11 cellular contexts compared by ENCODE assay signal in the genomic region with DNA sequence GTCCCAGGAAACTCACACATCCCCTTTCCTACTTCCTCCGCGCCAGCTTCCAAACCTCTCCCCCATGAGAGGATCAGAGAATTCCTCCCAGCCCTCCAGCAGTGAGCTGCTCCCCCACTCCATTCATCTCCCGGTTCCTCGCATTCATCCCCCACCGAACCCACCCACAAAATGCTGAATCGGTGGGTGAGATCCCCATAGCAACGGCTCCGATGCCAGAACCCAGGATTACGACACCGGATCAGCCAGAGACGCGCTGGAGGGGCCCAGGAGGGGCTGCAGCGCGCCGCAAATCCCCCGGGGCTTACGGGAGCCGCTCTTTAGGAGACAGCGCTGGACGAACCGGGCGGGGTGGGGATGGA.
A peak's percentile ranks its signal among the peaks of the same experiment; 100 is the strongest.
DNase-seq lines count a peak whose midpoint lies in the region; ATAC-seq and TF ChIP-seq lines count a peak whose summit lies in the region.
"Had no signal": no experiment of that assay in that cellular context is flagged by ENCODE, and none has a peak within 500 bp of the region (broad histone marks: within the 10 kb centered on the region; RNA-seq: fewer than 3 reads in every experiment).

No MANE protein-coding gene starts in this region.

- H3K27ac Mint-ChIP-seq in natural killer cell: no peak overlapping the region
- no peak overlapping the region for H3K27ac Mint-ChIP-seq in natural killer cell treated with Interleukin-12 subunit alpha and Interleukin-12 subunit beta and Interleukin-15 and Interleukin-18, amount 100 ng/mL, for 72 hours

- H3K27ac ChIP-seq in dorsolateral prefrontal cortex (peak overlapping the region in 14 of 59 donors; percentile 6 to 67 (median 34)), mesodermal cell (ENCODE audit: low read depth, low read length, severe bottlenecking) (no peak overlapping the region), vagina (no peak overlapping the region), body of pancreas (no peak overlapping the region)

- H3K27me3 ChIP-seq in dorsolateral prefrontal cortex (peaks cover 0 to 4% (median 0%) of the 10 kb centered on the region in 45 donors), vagina (no peaks in the 10 kb centered on the region), body of pancreas (peaks cover 0 to 4% of the 10 kb centered on the region in 2 donors)

- 2% methylated on average over 15 to 22 of the region's 22 CpGs for WGBS in mesodermal cell (ENCODE audit: insufficient coverage in 2 of 2), 2 experiments
- 17 to 45% methylated on average over 17 to 21 of the region's 22 CpGs for WGBS in body of pancreas, 2 donors

- no peaks in the 10 kb centered on the region for H3K36me3 Mint-ChIP-seq in natural killer cell
- H3K36me3 Mint-ChIP-seq in natural killer cell treated with Interleukin-12 subunit alpha and Interleukin-12 subunit beta and Interleukin-15 and Interleukin-18, amount 100 ng/mL, for 72 hours: no peaks in the 10 kb centered on the region
- H3K36me3 Mint-ChIP-seq: CD8-positive, alpha-beta memory T cell had no signal

- H3K4me1 ChIP-seq in mesodermal cell (ENCODE audit: control insufficient read depth, insufficient read depth, low read length, poor library complexity, severe bottlenecking): peaks cover 6% of the 10 kb centered on the region
- H3K4me1 ChIP-seq in vagina: peaks cover 24% of the 10 kb centered on the region
- H3K4me1 ChIP-seq in body of pancreas: peaks cover 27% of the 10 kb centered on the region

- no peaks in the 10 kb centered on the region for H3K4me1 Mint-ChIP-seq in natural killer cell
- peaks cover 0 to 2% of the 10 kb centered on the region in 2 donors for H3K4me1 Mint-ChIP-seq in natural killer cell treated with Interleukin-12 subunit alpha and Interleukin-12 subunit beta and Interleukin-15 and Interleukin-18, amount 100 ng/mL, for 72 hours (ENCODE audit: low read depth in 2 of 2)

- DNase-seq in natural killer cell (no peak), dorsolateral prefrontal cortex (peak in 2 of 10 donors; percentile 51 to 52), vagina (ENCODE audit: extremely low spot score in 2 of 2) (no peak), DMS53 (lab: John Stamatoyannopoulos, UW) (no peak), body of pancreas (no peak), OCI-M1 (lab: John Stamatoyannopoulos, UW) (no peak)
- DNase-seq in natural killer cell treated with Interleukin-12 subunit alpha and Interleukin-12 subunit beta and Interleukin-15 and Interleukin-18, amount 100 ng/mL, for 72 hours (ENCODE audit: low spot score): no peak
- DNase-seq: NCI-H2029 treated with DMSO at 0.1 percent for 48 hours had no signal

- H3K9me3 ChIP-seq in mesodermal cell (ENCODE audit: control insufficient read depth, low read length) (no peaks in the 10 kb centered on the region), vagina (no peaks in the 10 kb centered on the region), body of pancreas (no peaks in the 10 kb centered on the region)

- intact Hi-C loops in natural killer cell (cut with micrococcal nuclease): loop anchor here (5.0 kb wide), 1 partner anchor 130 kb away; no protein-coding TSS in a partner anchor
- intact Hi-C loops in dorsolateral prefrontal cortex (cut with DNase I): loop anchor here (5.0 to 10.0 kb wide), 3 partner anchors 240 to 527 kb away; partner anchors contain the start of gene SDK2 (in 1 of the 2)
- intact Hi-C loops in vagina (cut with DNase I): no loop called here
- intact Hi-C loops in body of pancreas (cut with DNase I): no loop called here

- peaks cover 0 to 3% of the 10 kb centered on the region in 2 donors for H3K27me3 Mint-ChIP-seq in natural killer cell (ENCODE audit: low read depth in 2 of 2)
- no peaks in the 10 kb centered on the region for H3K27me3 Mint-ChIP-seq in natural killer cell treated with Interleukin-12 subunit alpha and Interleukin-12 subunit beta and Interleukin-15 and Interleukin-18, amount 100 ng/mL, for 72 hours

- ATAC-seq in natural killer cell (peak in 1 of 3 donors; percentile 11), body of pancreas (no peak)
- ATAC-seq in natural killer cell treated with Interleukin-12 subunit alpha and Interleukin-12 subunit beta and Interleukin-15 and Interleukin-18, amount 100 ng/mL, for 72 hours: no peak

- TF ChIP-seq POLR2A in vagina (IDR thresholded peaks at IDR 0.05): no peak
- no peak for TF ChIP-seq POLR2A in body of pancreas (IDR thresholded peaks at IDR 0.05)

- H3K36me3 ChIP-seq in mesodermal cell (ENCODE audit: control insufficient read depth, insufficient read depth, low read length): no peaks in the 10 kb centered on the region
- H3K36me3 ChIP-seq in vagina: no peaks in the 10 kb centered on the region
- no peaks in the 10 kb centered on the region for H3K36me3 ChIP-seq in body of pancreas (replicated peaks in 1 of 2; ENCODE audit: insufficient read depth in 1 of 2, low read depth in 2 of 2)
- H3K36me3 ChIP-seq: tibial nerve had no signal

- no peak for TF ChIP-seq CTCF in natural killer cell (IDR thresholded peaks at IDR 0.05)
- TF ChIP-seq CTCF in dorsolateral prefrontal cortex (IDR thresholded peaks at IDR 0.05 in 54 of 56, conservative IDR thresholded peaks at IDR 0.05 in 2 of 56; ENCODE audit: low read depth in 1 of 56, partially characterized antibody in 56 of 56): no peak
- TF ChIP-seq CTCF in vagina (IDR thresholded peaks at IDR 0.05): no peak
- no peak for TF ChIP-seq CTCF in body of pancreas (IDR thresholded peaks at IDR 0.05)

- H3K4me3 ChIP-seq in dorsolateral prefrontal cortex (peak overlapping the region; percentile 36 to 70 (median 57)), mesodermal cell (ENCODE audit: extremely low read depth, insufficient read depth, low read length, poor library complexity, severe bottlenecking) (peak overlapping the region; percentile 39), vagina (peak overlapping the region; percentile 35 to 39), body of pancreas (no peak overlapping the region)

- H3K4me3 Mint-ChIP-seq in natural killer cell: peak overlapping the region; percentile 22
- H3K4me3 Mint-ChIP-seq in natural killer cell treated with Interleukin-12 subunit alpha and Interleukin-12 subunit beta and Interleukin-15 and Interleukin-18, amount 100 ng/mL, for 72 hours: no peak overlapping the region
- H3K4me3 Mint-ChIP-seq: CD8-positive, alpha-beta memory T cell had no signal

- no peaks in the 10 kb centered on the region for H3K9me3 Mint-ChIP-seq in natural killer cell
- H3K9me3 Mint-ChIP-seq in natural killer cell treated with Interleukin-12 subunit alpha and Interleukin-12 subunit beta and Interleukin-15 and Interleukin-18, amount 100 ng/mL, for 72 hours: no peaks in the 10 kb centered on the region
- H3K9me3 Mint-ChIP-seq: CD8-positive, alpha-beta memory T cell had no signal

Comparison
In these comparisons a context has a peak if more than half of its experiments do, and no peak if none do; other contexts are left out.
1. H3K4me3 ChIP-seq: peak in dorsolateral prefrontal cortex (59 of 59), mesodermal cell (single experiment) and vagina (2 of 2); none in body of pancreas (0 of 2).
2. intact Hi-C loops: an anchor here in natural killer cell (5.0 kb wide) and dorsolateral prefrontal cortex (5.0 to 10.0 kb wide); none called in vagina and body of pancreas.